Comparison of ENCODE assay signal across 13 cellular contexts in genomic region chr9:108756746-108757490, GRCh38.
DNase-seq lines count a peak whose midpoint lies in the region; ATAC-seq and TF ChIP-seq lines count a peak whose summit lies in the region.
"Had no signal": no experiment of that assay in that cellular context is flagged by ENCODE, and none has a peak within 500 bp of the region (broad histone marks: within the 10 kb centered on the region; RNA-seq: fewer than 3 reads in every experiment).

No MANE protein-coding gene starts in this region.

- H2AFZ ChIP-seq in DND-41 (ENCODE audit: low read depth, low read length) (no peak overlapping the region), mammary epithelial cell (ENCODE audit: low read depth, low read length) (no peak overlapping the region)

- no TSS peak for BruUV-seq in mammary epithelial cell (replicated peaks; lab: Mats Ljungman, UMichigan)

- H3K27me3 ChIP-seq in DND-41 (ENCODE audit: insufficient read depth, low read length, poor library complexity) (no peaks in the 10 kb centered on the region), mammary epithelial cell (ENCODE audit: insufficient read depth, low read length) (no peaks in the 10 kb centered on the region), left lung (no peaks in the 10 kb centered on the region), tibial artery (peaks cover 0 to 2% of the 10 kb centered on the region in 2 donors)
- H3K27me3 ChIP-seq: neutrophil had no signal

- H3K4me2 ChIP-seq in DND-41 (ENCODE audit: insufficient read depth, low read length), result no peak overlapping the region
- no peak overlapping the region for H3K4me2 ChIP-seq in mammary epithelial cell (ENCODE audit: insufficient read depth, low read depth, low read length)

- dilution Hi-C loops in mammary epithelial cell (cut with HindIII; ENCODE audit: low sequenced_read_pairs), result no loop called here

- no peaks in the 10 kb centered on the region for H3K36me3 Mint-ChIP-seq in activated naive CD4-positive, alpha-beta T cell treated with anti-CD3 and anti-CD28 coated beads, Interleukin-2, amount 10 ng/mL, durations not matched to agents 7 days and 5 days

- TF ChIP-seq CTCF in DND-41 (IDR thresholded peaks at IDR 0.05; ENCODE audit: borderline replicate concordance, extremely low read depth, low read length, poor library complexity, severe bottlenecking) (peak; percentile 19), LNCAP (IDR thresholded peaks at IDR 0.05) (peak; percentile 42), mammary epithelial cell (conservative IDR thresholded peaks at IDR 0.05 in 1 of 2, IDR thresholded peaks at IDR 0.05 in 1 of 2; ENCODE audit: extremely low read depth in 1 of 2, insufficient read depth in 1 of 2, low read depth in 1 of 2, low read length in 2 of 2) (peak; percentile 47 to 56), left lung (IDR thresholded peaks at IDR 0.05) (no peak), tibial artery (IDR thresholded peaks at IDR 0.05) (no peak)

- H3K27ac ChIP-seq in DND-41 (ENCODE audit: low read length) (no peak overlapping the region), mammary epithelial cell (ENCODE audit: insufficient read depth, low read depth, low read length) (no peak overlapping the region), left lung (no peak overlapping the region), tibial artery (no peak overlapping the region)
- H3K27ac ChIP-seq: neutrophil had no signal

- DNase-seq in DND-41, result no peak
- peak; percentile 34 for DNase-seq in mammary epithelial cell
- DNase-seq in left lung, result no peak
- DNase-seq in activated naive CD4-positive, alpha-beta T cell treated with anti-CD3 and anti-CD28 coated beads, Interleukin-2, amount 10 ng/mL, durations not matched to agents 7 days and 5 days, result no peak
- no peak for DNase-seq in tibial artery
- no peak for DNase-seq in HuH-7.5 (ENCODE audit: low spot score)
- DNase-seq: activated CD4-positive, CD25-positive, alpha-beta regulatory T cell; activated T-cell treated with anti-CD3 and anti-CD28 coated beads, Interleukin-2, amount 50 U/mL, for 4 hours; NCI-H2029; Right ventricle myocardium superior; stimulated activated CD4-positive, alpha-beta T cell treated with anti-CD3 and anti-CD28 coated beads, Interleukin-15, amount 100 ng/mL, for 24 hours had no signal

- CTCF ChIA-PET in mammary epithelial cell (lab: Charles Lee; ENCODE audit: low non-redundant PET), result interaction anchor here (0.7 kb wide), 1 partner anchor 134 kb away, joined by 6 read pairs; no protein-coding TSS in a partner anchor
- CTCF ChIA-PET in activated naive CD4-positive, alpha-beta T cell treated with anti-CD3 and anti-CD28 coated beads, Interleukin-2, amount 10 ng/mL, durations not matched to agents 7 days and 5 days (lab: Charles Lee), result interaction anchor here (1.6 kb wide), 1 partner anchor 8 kb away, joined by 5 read pairs; no protein-coding TSS in a partner anchor

- no peak overlapping the region for H3K27ac Mint-ChIP-seq in activated naive CD4-positive, alpha-beta T cell treated with anti-CD3 and anti-CD28 coated beads, Interleukin-2, amount 10 ng/mL, durations not matched to agents 7 days and 5 days

- no peaks in the 10 kb centered on the region for H3K4me1 Mint-ChIP-seq in activated naive CD4-positive, alpha-beta T cell treated with anti-CD3 and anti-CD28 coated beads, Interleukin-2, amount 10 ng/mL, durations not matched to agents 7 days and 5 days

- no peak overlapping the region for H3K4me3 Mint-ChIP-seq in activated naive CD4-positive, alpha-beta T cell treated with anti-CD3 and anti-CD28 coated beads, Interleukin-2, amount 10 ng/mL, durations not matched to agents 7 days and 5 days
- H3K4me3 Mint-ChIP-seq: activated T-cell treated with anti-CD3 and anti-CD28 coated beads, Interleukin-2, amount 50 U/mL, for 4 hours had no signal

- H3K4me1 ChIP-seq in DND-41 (ENCODE audit: insufficient read depth, low read length), result no peaks in the 10 kb centered on the region
- no peaks in the 10 kb centered on the region for H3K4me1 ChIP-seq in mammary epithelial cell (ENCODE audit: insufficient read depth, low read length)
- peaks cover 0 to 7% of the 10 kb centered on the region in 2 donors for H3K4me1 ChIP-seq in left lung
- H3K4me1 ChIP-seq in tibial artery, result no peaks in the 10 kb centered on the region

- no peaks in the 10 kb centered on the region for H3K27me3 Mint-ChIP-seq in activated naive CD4-positive, alpha-beta T cell treated with anti-CD3 and anti-CD28 coated beads, Interleukin-2, amount 10 ng/mL, durations not matched to agents 7 days and 5 days

- intact Hi-C loops in mammary epithelial cell (cut with micrococcal nuclease), result loop anchor here (1.0 kb wide), 1 partner anchor 86 kb away; no protein-coding TSS in a partner anchor
- intact Hi-C loops in left lung (cut with DNase I), result no loop called here
- intact Hi-C loops in tibial artery (cut with DNase I; ENCODE audit: low total_unique reads), result no loop called here

- peaks cover 3% of the 10 kb centered on the region for H3K9me3 Mint-ChIP-seq in activated naive CD4-positive, alpha-beta T cell treated with anti-CD3 and anti-CD28 coated beads, Interleukin-2, amount 10 ng/mL, durations not matched to agents 7 days and 5 days
- H3K9me3 Mint-ChIP-seq: activated T-cell treated with anti-CD3 and anti-CD28 coated beads, Interleukin-2, amount 50 U/mL, for 4 hours had no signal

- H3K36me3 ChIP-seq in DND-41 (ENCODE audit: insufficient read depth, low read length) (no peaks in the 10 kb centered on the region), mammary epithelial cell (ENCODE audit: insufficient read depth, low read length) (no peaks in the 10 kb centered on the region), left lung (no peaks in the 10 kb centered on the region), tibial artery (no peaks in the 10 kb centered on the region)
- H3K36me3 ChIP-seq: neutrophil had no signal

- H3K79me2 ChIP-seq in DND-41 (ENCODE audit: insufficient read depth, low read length) (no peaks in the 10 kb centered on the region), mammary epithelial cell (ENCODE audit: insufficient read depth, low read length) (no peaks in the 10 kb centered on the region)

- no peaks in the 10 kb centered on the region for H3K9me3 ChIP-seq in DND-41 (ENCODE audit: insufficient read depth, low read length, severe bottlenecking)
- no peaks in the 10 kb centered on the region for H3K9me3 ChIP-seq in mammary epithelial cell (replicated peaks; ENCODE audit: insufficient read depth, low read length)
- H3K9me3 ChIP-seq in left lung, result no peaks in the 10 kb centered on the region
- H3K9me3 ChIP-seq in tibial artery, result no peaks in the 10 kb centered on the region
- H3K9me3 ChIP-seq: neutrophil had no signal

- ATAC-seq in DND-41 (ENCODE audit: insufficient read depth, low read depth) (no peak), left lung (peak; percentile 38)
- ATAC-seq: activated T-cell treated with anti-CD3 and anti-CD28 coated beads, Interleukin-2, amount 50 U/mL, for 4 hours had no signal

- in situ Hi-C loops in mammary epithelial cell (cut with MboI; ENCODE audit: low sequenced_read_pairs in 2 of 2), result loop anchor here (25.0 kb wide), 2 partner anchors 345 to 1295 kb away; no protein-coding TSS in a partner anchor

- H4K20me1 ChIP-seq in DND-41 (ENCODE audit: insufficient read depth, low read length) (no peaks in the 10 kb centered on the region), mammary epithelial cell (ENCODE audit: insufficient read depth, low read length) (no peaks in the 10 kb centered on the region)

- H3K4me3 ChIP-seq in DND-41 (ENCODE audit: low read depth in 1 of 2, low read length in 2 of 2) (no peak overlapping the region), mammary epithelial cell (replicated peaks in 1 of 3; ENCODE audit: insufficient read depth in 1 of 3, low read depth in 2 of 3, low read length in 3 of 3) (no peak overlapping the region), left lung (no peak overlapping the region), tibial artery (no peak overlapping the region)

- 64% methylated on average over 3 of the region's 3 CpGs for WGBS in mammary epithelial cell (ENCODE audit: low coverage, missing lambda C conversion rate)

- H3K9ac ChIP-seq in DND-41 (ENCODE audit: low read depth, low read length), result no peak overlapping the region
- H3K9ac ChIP-seq in mammary epithelial cell (ENCODE audit: insufficient read depth, low read length), result no peak overlapping the region

Comparison
In these comparisons a context has a peak if more than half of its experiments do, and no peak if none do; other contexts are left out.
1. CTCF ChIP-seq: peak in DND-41 (single experiment), LNCAP (single experiment) and mammary epithelial cell (2 of 2); none in left lung (0 of 2) and tibial artery (0 of 2).